In genomic region chr5:21159526-21160059, GRCh38 we compare ENCODE assay signal across 31 cellular contexts.
"Had no signal": no experiment of that assay in that cellular context is flagged by ENCODE, and none has a peak within 500 bp of the region (broad histone marks: within the 10 kb centered on the region; RNA-seq: fewer than 3 reads in every experiment).

No MANE protein-coding gene starts in this region.

- H3K36me3 ChIP-seq: brain microvascular endothelial cell, esophagus squamous epithelium, heart right ventricle, left lung, lower lobe of right lung, neural progenitor cell, right atrium auricular region, stomach, tibial nerve had no signal

- H3K27ac ChIP-seq: brain microvascular endothelial cell, epithelial cell of prostate, esophagus squamous epithelium, heart right ventricle, left lung, lower lobe of right lung, neural progenitor cell, parathyroid adenoma, psoas muscle, right atrium auricular region, stomach, tibial nerve had no signal

- H3K79me2 ChIP-seq: parathyroid adenoma had no signal

- H3K27me3 ChIP-seq: brain microvascular endothelial cell, esophagus squamous epithelium, heart right ventricle, left lung, neural progenitor cell, right atrium auricular region, stomach, tibial nerve had no signal

- H3K9ac ChIP-seq: neural progenitor cell, parathyroid adenoma had no signal

- H3K4me1 ChIP-seq: esophagus squamous epithelium, heart right ventricle, left lung, lower lobe of right lung, neural progenitor cell, parathyroid adenoma, psoas muscle, right atrium auricular region, stomach, tibial nerve had no signal

- DNase-seq: activated CD4-positive, alpha-beta memory T cell treated with anti-CD3 and anti-CD28 coated beads, Interleukin-2, amount 10 ng/mL, durations not matched to agents 7 days and 5 days; activated CD4-positive, alpha-beta T cell treated with anti-CD3 and anti-CD28 coated beads, Interleukin-2, amount 10 ng/mL, durations not matched to agents 7 days and 5 days; activated CD4-positive, CD25-positive, alpha-beta regulatory T cell treated with anti-CD3 and anti-CD28 coated beads, Interleukin-2, amount 50 U/mL, for 72 hours; activated CD8-positive, alpha-beta memory T cell treated with anti-CD3 and anti-CD28 coated beads, Interleukin-2, amount 50 U/mL, for 48 hours; activated gamma-delta T cell treated with Interleukin-2 at 50 U/mL for 16 hours; activated naive CD4-positive, alpha-beta T cell treated with anti-CD3 and anti-CD28 coated beads, Interleukin-2, amount 50 U/mL, for 16 hours; activated T-cell treated with anti-CD3 and anti-CD28 coated beads, Interleukin-2, amount 50 U/mL, for 4 hours; amniotic stem cell; brain microvascular endothelial cell; esophagus squamous epithelium; foreskin fibroblast; heart right ventricle; left lung; lower lobe of right lung; natural killer cell; occipital lobe; psoas muscle; stimulated activated CD4-positive, alpha-beta T cell treated with anti-CD3 and anti-CD28 coated beads, Interleukin-1b, Interleukin-23, amount 100 ng/mL, for 48 hours; stimulated activated CD4-positive, alpha-beta T cell treated with anti-CD3 and anti-CD28 coated beads, Interleukin-4, amount 100 ng/mL, for 4 hours; stimulated activated naive B cell treated with anti-CD40 and anti-IgM and Interleukin-4, amounts not matched to agents 10 μg/mL and 1 μg/mL and 100 μg/mL, for 72 hours; stomach; T-helper 2 cell had no signal

- H3K36me3 Mint-ChIP-seq: natural killer cell; neural progenitor cell; stimulated activated naive B cell treated with anti-CD40 and anti-IgM and Interleukin-4, amounts not matched to agents 10 μg/mL and 1 μg/mL and 100 μg/mL, for 72 hours had no signal

- H2AFZ ChIP-seq: neural progenitor cell, parathyroid adenoma had no signal

- H3K27ac Mint-ChIP-seq: activated CD4-positive, alpha-beta memory T cell treated with anti-CD3 and anti-CD28 coated beads, Interleukin-2, amount 10 ng/mL, durations not matched to agents 7 days and 5 days; activated CD4-positive, alpha-beta T cell treated with anti-CD3 and anti-CD28 coated beads, Interleukin-2, amount 10 ng/mL, durations not matched to agents 7 days and 5 days; activated T-helper 17 cell treated with anti-CD3 and anti-CD28 coated beads, Interleukin-2, amount 50 U/mL, for 72 hours; dendritic cell treated with granulocyte-macrophage colony-stimulating factor and Interleukin-4, amounts not matched to agents 40 ng/mL and 50 ng/mL, for 4 days; natural killer cell; neural progenitor cell; stimulated activated naive B cell treated with anti-CD40 and anti-IgM and Interleukin-4, amounts not matched to agents 10 μg/mL and 1 μg/mL and 100 μg/mL, for 72 hours had no signal

- H3K9me3 Mint-ChIP-seq: neural progenitor cell had no signal

- H3K4me1 Mint-ChIP-seq: activated CD4-positive, alpha-beta memory T cell treated with anti-CD3 and anti-CD28 coated beads, Interleukin-2, amount 10 ng/mL, durations not matched to agents 7 days and 5 days; activated CD4-positive, alpha-beta T cell treated with anti-CD3 and anti-CD28 coated beads, Interleukin-2, amount 10 ng/mL, durations not matched to agents 7 days and 5 days; activated T-helper 17 cell treated with anti-CD3 and anti-CD28 coated beads, Interleukin-2, amount 50 U/mL, for 72 hours; central memory CD8-positive, alpha-beta T cell; natural killer cell; neural progenitor cell; stimulated activated naive B cell treated with anti-CD40 and anti-IgM and Interleukin-4, amounts not matched to agents 10 μg/mL and 1 μg/mL and 100 μg/mL, for 72 hours had no signal

- H3K9me3 ChIP-seq: esophagus squamous epithelium, lower lobe of right lung, psoas muscle, right atrium auricular region, tibial nerve had no signal

- ATAC-seq: activated T-cell treated with anti-CD3 and anti-CD28 coated beads, Interleukin-2, amount 50 U/mL, for 4 hours; activated T-helper 17 cell treated with anti-CD3 and anti-CD28 coated beads, Interleukin-2, amount 50 U/mL, for 72 hours; heart right ventricle; left lung; lower lobe of right lung; natural killer cell; psoas muscle; stimulated activated naive B cell treated with anti-CD40 and anti-IgM and Interleukin-4, amounts not matched to agents 10 μg/mL and 1 μg/mL and 100 μg/mL, for 72 hours had no signal

- H3K27me3 Mint-ChIP-seq: activated CD4-positive, alpha-beta memory T cell treated with anti-CD3 and anti-CD28 coated beads, Interleukin-2, amount 10 ng/mL, durations not matched to agents 7 days and 5 days; activated CD4-positive, alpha-beta T cell treated with anti-CD3 and anti-CD28 coated beads, Interleukin-2, amount 10 ng/mL, durations not matched to agents 7 days and 5 days; activated T-helper 17 cell treated with anti-CD3 and anti-CD28 coated beads, Interleukin-2, amount 50 U/mL, for 72 hours; central memory CD8-positive, alpha-beta T cell; dendritic cell treated with granulocyte-macrophage colony-stimulating factor and Interleukin-4, amounts not matched to agents 40 ng/mL and 50 ng/mL, for 4 days; stimulated activated naive B cell treated with anti-CD40 and anti-IgM and Interleukin-4, amounts not matched to agents 10 μg/mL and 1 μg/mL and 100 μg/mL, for 72 hours had no signal

- H3K4me2 ChIP-seq: neural progenitor cell, smooth muscle cell had no signal

- H3K4me3 ChIP-seq: esophagus squamous epithelium, heart right ventricle, left lung, lower lobe of right lung, neural progenitor cell, psoas muscle, right atrium auricular region, smooth muscle cell, stomach, tibial nerve had no signal

- H3K4me3 Mint-ChIP-seq: activated CD4-positive, alpha-beta memory T cell treated with anti-CD3 and anti-CD28 coated beads, Interleukin-2, amount 10 ng/mL, durations not matched to agents 7 days and 5 days; activated CD4-positive, alpha-beta T cell treated with anti-CD3 and anti-CD28 coated beads, Interleukin-2, amount 10 ng/mL, durations not matched to agents 7 days and 5 days; activated T-cell treated with anti-CD3 and anti-CD28 coated beads, Interleukin-2, amount 50 U/mL, for 4 hours; activated T-helper 17 cell treated with anti-CD3 and anti-CD28 coated beads, Interleukin-2, amount 50 U/mL, for 72 hours; central memory CD8-positive, alpha-beta T cell; dendritic cell treated with granulocyte-macrophage colony-stimulating factor and Interleukin-4, amounts not matched to agents 40 ng/mL and 50 ng/mL, for 4 days; natural killer cell; neural progenitor cell; stimulated activated naive B cell treated with anti-CD40 and anti-IgM and Interleukin-4, amounts not matched to agents 10 μg/mL and 1 μg/mL and 100 μg/mL, for 72 hours had no signal
